1 cellular context compared by ENCODE assay signal in the genomic region with DNA sequence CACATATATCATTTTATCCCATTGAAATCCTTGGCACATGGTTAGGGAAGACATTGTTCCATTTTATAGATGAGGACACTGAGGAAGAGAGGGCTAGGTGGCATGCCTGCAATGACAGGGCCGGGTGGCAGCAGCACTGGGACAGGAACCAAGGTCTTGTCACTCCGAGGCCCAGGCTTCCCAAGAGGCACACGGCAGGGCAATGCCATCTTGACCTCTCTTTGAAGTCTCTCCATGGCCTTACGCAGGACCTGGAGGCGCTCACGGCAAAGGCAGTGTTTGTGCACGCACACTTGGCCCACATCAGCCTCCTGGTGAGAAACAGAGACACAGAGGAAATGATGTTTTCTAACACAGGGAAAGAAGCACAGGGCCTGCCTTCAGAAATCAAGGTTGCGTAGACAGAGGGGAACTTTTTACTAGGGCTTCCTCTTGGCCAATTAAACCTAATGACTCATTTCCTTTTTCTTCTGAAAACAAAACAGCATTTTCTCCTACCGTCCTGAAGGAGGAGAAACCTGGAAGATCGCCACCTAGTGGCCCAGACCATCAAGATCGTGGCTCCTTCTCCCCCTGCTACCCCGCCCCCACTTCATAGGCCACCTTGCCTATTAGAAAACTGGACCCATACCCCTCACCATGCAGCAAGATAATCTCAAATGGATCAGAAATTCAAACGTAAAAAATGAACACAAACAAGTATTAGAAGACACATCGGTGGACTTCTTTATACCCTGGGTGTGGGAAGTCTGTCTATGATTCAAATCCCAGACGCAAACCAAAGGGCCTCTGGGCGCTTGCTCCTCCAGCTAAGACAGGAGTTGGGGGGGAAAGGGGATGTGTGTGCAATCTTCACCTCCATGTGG.
TF ChIP-seq lines count a peak whose summit lies in the region.

No MANE protein-coding gene starts in this region.

TF ChIP-seq in HCT116, 20 proteins besides CTCF, POLR2A, EP300 and RAD21 (continued from another document):
- TF ChIP-seq, protein P1, sequence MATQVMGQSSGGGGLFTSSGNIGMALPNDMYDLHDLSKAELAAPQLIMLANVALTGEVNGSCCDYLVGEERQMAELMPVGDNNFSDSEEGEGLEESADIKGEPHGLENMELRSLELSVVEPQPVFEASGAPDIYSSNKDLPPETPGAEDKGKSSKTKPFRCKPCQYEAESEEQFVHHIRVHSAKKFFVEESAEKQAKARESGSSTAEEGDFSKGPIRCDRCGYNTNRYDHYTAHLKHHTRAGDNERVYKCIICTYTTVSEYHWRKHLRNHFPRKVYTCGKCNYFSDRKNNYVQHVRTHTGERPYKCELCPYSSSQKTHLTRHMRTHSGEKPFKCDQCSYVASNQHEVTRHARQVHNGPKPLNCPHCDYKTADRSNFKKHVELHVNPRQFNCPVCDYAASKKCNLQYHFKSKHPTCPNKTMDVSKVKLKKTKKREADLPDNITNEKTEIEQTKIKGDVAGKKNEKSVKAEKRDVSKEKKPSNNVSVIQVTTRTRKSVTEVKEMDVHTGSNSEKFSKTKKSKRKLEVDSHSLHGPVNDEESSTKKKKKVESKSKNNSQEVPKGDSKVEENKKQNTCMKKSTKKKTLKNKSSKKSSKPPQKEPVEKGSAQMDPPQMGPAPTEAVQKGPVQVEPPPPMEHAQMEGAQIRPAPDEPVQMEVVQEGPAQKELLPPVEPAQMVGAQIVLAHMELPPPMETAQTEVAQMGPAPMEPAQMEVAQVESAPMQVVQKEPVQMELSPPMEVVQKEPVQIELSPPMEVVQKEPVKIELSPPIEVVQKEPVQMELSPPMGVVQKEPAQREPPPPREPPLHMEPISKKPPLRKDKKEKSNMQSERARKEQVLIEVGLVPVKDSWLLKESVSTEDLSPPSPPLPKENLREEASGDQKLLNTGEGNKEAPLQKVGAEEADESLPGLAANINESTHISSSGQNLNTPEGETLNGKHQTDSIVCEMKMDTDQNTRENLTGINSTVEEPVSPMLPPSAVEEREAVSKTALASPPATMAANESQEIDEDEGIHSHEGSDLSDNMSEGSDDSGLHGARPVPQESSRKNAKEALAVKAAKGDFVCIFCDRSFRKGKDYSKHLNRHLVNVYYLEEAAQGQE (IDR thresholded peaks at IDR 0.05; ENCODE audit: low read depth) = no peak
- TF ChIP-seq TCF7L2 (IDR thresholded peaks at IDR 0.05; ENCODE audit: borderline replicate concordance, extremely low read depth, insufficient read depth, insufficient read length) (peak; percentile 91), ZNF274 (IDR thresholded peaks at IDR 0.05; ENCODE audit: low read depth, low read length) (no peak), SP1 (IDR thresholded peaks at IDR 0.05; ENCODE audit: low read depth) (peak; percentile 69; the same call in 1 of the 2 replicates), JUND (IDR thresholded peaks at IDR 0.05) (peak; percentile 86), EZH2phosphoT487 (IDR thresholded peaks at IDR 0.05; ENCODE audit: borderline replicate concordance) (no peak), SIN3A (IDR thresholded peaks at IDR 0.05; ENCODE audit: low read depth) (peak; percentile 52; the same call in 1 of the 2 replicates), ZFX (IDR thresholded peaks at IDR 0.05) (peak; percentile 43; the same call in 1 of the 2 replicates), SRF (IDR thresholded peaks at IDR 0.05; ENCODE audit: low read depth) (no peak), POLR2AphosphoS5 (IDR thresholded peaks at IDR 0.05; ENCODE audit: low read depth, low read length) (peak; percentile 63), FOSL1 (IDR thresholded peaks at IDR 0.05; ENCODE audit: low read depth) (peak; percentile 89), EGR1 (IDR thresholded peaks at IDR 0.05; ENCODE audit: low read depth) (0 out of 2 replicates have a peak, but pooled peaks have one; percentile 17), EZH2 (IDR thresholded peaks at IDR 0.05) (no peak)
- TF ChIP-seq, protein P2, sequence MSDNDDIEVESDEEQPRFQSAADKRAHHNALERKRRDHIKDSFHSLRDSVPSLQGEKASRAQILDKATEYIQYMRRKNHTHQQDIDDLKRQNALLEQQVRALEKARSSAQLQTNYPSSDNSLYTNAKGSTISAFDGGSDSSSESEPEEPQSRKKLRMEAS (IDR thresholded peaks at IDR 0.05) = peak; percentile 76
- TF ChIP-seq, protein P3, sequence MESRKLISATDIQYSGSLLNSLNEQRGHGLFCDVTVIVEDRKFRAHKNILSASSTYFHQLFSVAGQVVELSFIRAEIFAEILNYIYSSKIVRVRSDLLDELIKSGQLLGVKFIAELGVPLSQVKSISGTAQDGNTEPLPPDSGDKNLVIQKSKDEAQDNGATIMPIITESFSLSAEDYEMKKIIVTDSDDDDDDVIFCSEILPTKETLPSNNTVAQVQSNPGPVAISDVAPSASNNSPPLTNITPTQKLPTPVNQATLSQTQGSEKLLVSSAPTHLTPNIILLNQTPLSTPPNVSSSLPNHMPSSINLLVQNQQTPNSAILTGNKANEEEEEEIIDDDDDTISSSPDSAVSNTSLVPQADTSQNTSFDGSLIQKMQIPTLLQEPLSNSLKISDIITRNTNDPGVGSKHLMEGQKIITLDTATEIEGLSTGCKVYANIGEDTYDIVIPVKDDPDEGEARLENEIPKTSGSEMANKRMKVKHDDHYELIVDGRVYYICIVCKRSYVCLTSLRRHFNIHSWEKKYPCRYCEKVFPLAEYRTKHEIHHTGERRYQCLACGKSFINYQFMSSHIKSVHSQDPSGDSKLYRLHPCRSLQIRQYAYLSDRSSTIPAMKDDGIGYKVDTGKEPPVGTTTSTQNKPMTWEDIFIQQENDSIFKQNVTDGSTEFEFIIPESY (IDR thresholded peaks at IDR 0.05; ENCODE audit: extremely low read depth, insufficient replicate concordance, low read length) = no peak
TF ChIP-seq in HCT116: peak in this region for 11.
